ENCODE assay signal across 7 cellular contexts in genomic region chr9:128275198-128276007, GRCh38. TPM values are rescaled to one million over a fixed set of nuclear protein-coding genes. Genes with fewer than 3 reads are reported as not detected.
A peak's percentile ranks its signal among the peaks of the same experiment; 100 is the strongest.
DNase-seq lines count a peak whose midpoint lies in the region; ATAC-seq lines count a peak whose summit lies in the region.

Gene GOLGA2, minus strand, starts transcription at chr9:128276007. Its CDS starts 31 bp downstream, at chr9:128275976.

- no peaks in the 10 kb centered on the region for H3K9me3 Mint-ChIP-seq in activated CD8-positive, alpha-beta T cell treated with anti-CD3 and anti-CD28 coated beads, Interleukin-2, amount 10 ng/mL, durations not matched to agents 7 days and 5 days (ENCODE audit: insufficient read depth)

- peaks cover 24% of the 10 kb centered on the region for H3K36me3 Mint-ChIP-seq in activated CD8-positive, alpha-beta T cell treated with anti-CD3 and anti-CD28 coated beads, Interleukin-2, amount 10 ng/mL, durations not matched to agents 7 days and 5 days (ENCODE audit: low read depth)

- POLR2A ChIA-PET in activated CD8-positive, alpha-beta T cell treated with anti-CD3 and anti-CD28 coated beads, Interleukin-2, amount 10 ng/mL, durations not matched to agents 7 days and 5 days (lab: Charles Lee), result interaction anchor here (0.5 to 1.1 kb wide), 18 partner anchors 11 to 744 kb away, joined by 3 to 8 read pairs (median 3); partner anchors contain the start of gene URM1

- H3K4me3 ChIP-seq in GM08714 (ENCODE audit: low read length), result peak within 1 kb of the TSS; percentile 95

- ATAC-seq in GM21360 (IDR thresholded peaks at IDR 0.05; ENCODE audit: unreplicated experiment), result peak; percentile 40
- peak; percentile 43 for ATAC-seq in HG03571 (IDR thresholded peaks at IDR 0.05; ENCODE audit: unreplicated experiment)
- peak; percentile 73 for ATAC-seq in activated CD8-positive, alpha-beta T cell treated with anti-CD3 and anti-CD28 coated beads, Interleukin-2, amount 10 ng/mL, durations not matched to agents 7 days and 5 days

- H3K4me3 Mint-ChIP-seq in activated CD8-positive, alpha-beta T cell treated with anti-CD3 and anti-CD28 coated beads, Interleukin-2, amount 10 ng/mL, durations not matched to agents 7 days and 5 days, result peak within 1 kb of the TSS; percentile 98

- H3K27ac Mint-ChIP-seq in activated CD8-positive, alpha-beta T cell treated with anti-CD3 and anti-CD28 coated beads, Interleukin-2, amount 10 ng/mL, durations not matched to agents 7 days and 5 days, result peak within 1 kb of the TSS; percentile 95

- peaks cover 54% of the 10 kb centered on the region for H3K4me1 Mint-ChIP-seq in activated CD8-positive, alpha-beta T cell treated with anti-CD3 and anti-CD28 coated beads, Interleukin-2, amount 10 ng/mL, durations not matched to agents 7 days and 5 days (ENCODE audit: low read depth)

- CTCF ChIA-PET in activated CD8-positive, alpha-beta T cell treated with anti-CD3 and anti-CD28 coated beads, Interleukin-2, amount 10 ng/mL, durations not matched to agents 7 days and 5 days (lab: Charles Lee), result interaction anchor here (0.6 to 1.5 kb wide), 7 partner anchors 8 to 95 kb away, joined by 3 to 9 read pairs (median 4); partner anchors contain the start of gene URM1

- H3K27me3 Mint-ChIP-seq in activated CD8-positive, alpha-beta T cell treated with anti-CD3 and anti-CD28 coated beads, Interleukin-2, amount 10 ng/mL, durations not matched to agents 7 days and 5 days (ENCODE audit: low read depth), result no peaks in the 10 kb centered on the region

- DNase-seq in activated CD8-positive, alpha-beta T cell treated with anti-CD3 and anti-CD28 coated beads, Interleukin-2, amount 10 ng/mL, durations not matched to agents 7 days and 5 days, result peak; percentile 32
- DNase-seq in globus pallidus (ENCODE audit: low spot score), result peak; percentile 8
- no peak for DNase-seq in occipital lobe (lab: John Stamatoyannopoulos, UW)
- DNase-seq in activated CD4-positive, alpha-beta T cell treated with anti-CD3 and anti-CD28 coated beads, Interleukin-2, amount 50 U/mL, for 48 hours, result no peak

RNA-seq across cellular contexts. Expression of gene GOLGA2, which starts in this region (rescaled TPM):
- 10 to 100 TPM; 57.9 to 58.8 TPM for total RNA-seq in activated CD8-positive, alpha-beta T cell treated with anti-CD3 and anti-CD28 coated beads, Interleukin-2, amount 10 ng/mL, durations not matched to agents 7 days and 5 days
- total RNA-seq in occipital lobe, result 45.9 TPM

Comparison
In these comparisons a context has a peak if more than half of its experiments do, and no peak if none do; other contexts are left out.
1. DNase-seq: peak in activated CD8-positive, alpha-beta T cell treated with anti-CD3 and anti-CD28 coated beads, Interleukin-2, amount 10 ng/mL, durations not matched to agents 7 days and 5 days (single experiment) and globus pallidus (single experiment); none in occipital lobe (single experiment) and activated CD4-positive, alpha-beta T cell treated with anti-CD3 and anti-CD28 coated beads, Interleukin-2, amount 50 U/mL, for 48 hours (0 of 2).
2. Peak in every context shown above with its lines, with median percentiles within 50 percentile points of each other: ATAC-seq.